7 cellular contexts compared by ENCODE assay signal in genomic region chr3:197710996-197711395, GRCh38. TPM values are rescaled to one million over a fixed set of nuclear protein-coding genes. Genes with fewer than 3 reads are reported as not detected.
DNase-seq lines count a peak whose midpoint lies in the region; ATAC-seq and TF ChIP-seq lines count a peak whose summit lies in the region.
"Not testable (repeated sequence)": the region's sequence is repeated elsewhere in the genome, so short reads cannot be mapped to it uniquely, and the experiment has no call there.

No MANE protein-coding gene starts in this region.

- H3K4me2 ChIP-seq in OCI-LY7 (ENCODE audit: low read length) = peak overlapping the region; percentile 73
- not testable (repeated sequence) for H3K4me2 ChIP-seq in mammary epithelial cell (ENCODE audit: insufficient read depth, low read depth, low read length)

- TF ChIP-seq CTCF in OCI-LY7 (conservative IDR thresholded peaks at IDR 0.05; ENCODE audit: low read length); mammary epithelial cell (conservative IDR thresholded peaks at IDR 0.05 in 1 of 2, IDR thresholded peaks at IDR 0.05 in 1 of 2; ENCODE audit: extremely low read depth in 1 of 2, insufficient read depth in 1 of 2, low read depth in 1 of 2, low read length in 2 of 2); foreskin keratinocyte (conservative IDR thresholded peaks at IDR 0.05): not testable (repeated sequence)

- peak; percentile 48 for DNase-seq in EH (ENCODE audit: low read depth)
- not testable (repeated sequence) for DNase-seq in OCI-LY7 (ENCODE audit: low spot score); activated CD4-positive, alpha-beta memory T cell treated with anti-CD3 and anti-CD28 coated beads, Interleukin-2, amount 10 ng/mL, durations not matched to agents 7 days and 5 days; mammary epithelial cell; foreskin keratinocyte; naive thymus-derived CD4-positive, alpha-beta T cell

- H3K9me3 ChIP-seq in OCI-LY7 (ENCODE audit: low read length); mammary epithelial cell (replicated peaks; ENCODE audit: insufficient read depth, low read length); naive thymus-derived CD4-positive, alpha-beta T cell (ENCODE audit: control insufficient read depth in 2 of 3, low read length in 3 of 3): not testable (repeated sequence)

- not testable (repeated sequence) for H3K9me3 Mint-ChIP-seq in activated CD4-positive, alpha-beta memory T cell treated with anti-CD3 and anti-CD28 coated beads, Interleukin-2, amount 10 ng/mL, durations not matched to agents 7 days and 5 days; naive thymus-derived CD4-positive, alpha-beta T cell; stimulated activated memory B cell treated with anti-CD40 and anti-IgM and Interleukin-4, amounts not matched to agents 10 μg/mL and 1 μg/mL and 100 μg/mL, for 72 hours

- ATAC-seq in foreskin keratinocyte; naive thymus-derived CD4-positive, alpha-beta T cell; stimulated activated memory B cell treated with anti-CD40 and anti-IgM and Interleukin-4, amounts not matched to agents 10 μg/mL and 1 μg/mL and 100 μg/mL, for 72 hours: not testable (repeated sequence)

- H3K27ac Mint-ChIP-seq in activated CD4-positive, alpha-beta memory T cell treated with anti-CD3 and anti-CD28 coated beads, Interleukin-2, amount 10 ng/mL, durations not matched to agents 7 days and 5 days = peak overlapping the region; percentile 11
- H3K27ac Mint-ChIP-seq in naive thymus-derived CD4-positive, alpha-beta T cell = peak overlapping the region in 8 of 9 donors; percentile 29 to 93 (median 78)
- peak overlapping the region; percentile 88 for H3K27ac Mint-ChIP-seq in stimulated activated memory B cell treated with anti-CD40 and anti-IgM and Interleukin-4, amounts not matched to agents 10 μg/mL and 1 μg/mL and 100 μg/mL, for 72 hours

- not testable (repeated sequence) for H3K9ac ChIP-seq in mammary epithelial cell (ENCODE audit: insufficient read depth, low read length)

- not testable (repeated sequence) for H3K27me3 Mint-ChIP-seq in activated CD4-positive, alpha-beta memory T cell treated with anti-CD3 and anti-CD28 coated beads, Interleukin-2, amount 10 ng/mL, durations not matched to agents 7 days and 5 days; naive thymus-derived CD4-positive, alpha-beta T cell; stimulated activated memory B cell treated with anti-CD40 and anti-IgM and Interleukin-4, amounts not matched to agents 10 μg/mL and 1 μg/mL and 100 μg/mL, for 72 hours

- peaks cover 63% of the 10 kb centered on the region for H3K36me3 ChIP-seq in OCI-LY7 (ENCODE audit: insufficient read depth, low read length)
- not testable (repeated sequence) for H3K36me3 ChIP-seq in mammary epithelial cell (ENCODE audit: insufficient read depth, low read length); naive thymus-derived CD4-positive, alpha-beta T cell (ENCODE audit: control insufficient read depth in 2 of 3, insufficient read depth in 3 of 3, low read length in 3 of 3)

- dilution Hi-C loops in mammary epithelial cell (cut with HindIII; ENCODE audit: low sequenced_read_pairs) = not testable (repeated sequence)

- H3K79me2 ChIP-seq in OCI-LY7 (ENCODE audit: insufficient read depth, low read depth, low read length) (peaks cover 70% of the 10 kb centered on the region; the same call in 1 of the 2 replicates), mammary epithelial cell (ENCODE audit: insufficient read depth, low read length) (peaks cover 39% of the 10 kb centered on the region)

- in situ Hi-C loops in mammary epithelial cell (cut with MboI; ENCODE audit: low sequenced_read_pairs in 2 of 2) = not testable (repeated sequence)

- H3K4me3 Mint-ChIP-seq in activated CD4-positive, alpha-beta memory T cell treated with anti-CD3 and anti-CD28 coated beads, Interleukin-2, amount 10 ng/mL, durations not matched to agents 7 days and 5 days; stimulated activated memory B cell treated with anti-CD40 and anti-IgM and Interleukin-4, amounts not matched to agents 10 μg/mL and 1 μg/mL and 100 μg/mL, for 72 hours: not testable (repeated sequence)
- H3K4me3 Mint-ChIP-seq in naive thymus-derived CD4-positive, alpha-beta T cell = peak overlapping the region in 1 of 10 donors; percentile 19

- peaks cover 65% of the 10 kb centered on the region for H3K4me1 ChIP-seq in OCI-LY7 (ENCODE audit: insufficient read depth, low read length, poor library complexity, severe bottlenecking)
- H3K4me1 ChIP-seq in mammary epithelial cell (ENCODE audit: insufficient read depth, low read length) = peaks cover 16% of the 10 kb centered on the region
- peaks cover 23% of the 10 kb centered on the region for H3K4me1 ChIP-seq in foreskin keratinocyte
- peaks cover 15% of the 10 kb centered on the region in 2 donors for H3K4me1 ChIP-seq in naive thymus-derived CD4-positive, alpha-beta T cell (ENCODE audit: control insufficient read depth in 2 of 2, insufficient read depth in 2 of 2, low read length in 2 of 2)

- H3K27ac ChIP-seq in OCI-LY7 (ENCODE audit: low read depth, low read length, poor library complexity, severe bottlenecking) = peak overlapping the region; percentile 82
- peak overlapping the region; percentile 99 for H3K27ac ChIP-seq in mammary epithelial cell (ENCODE audit: insufficient read depth, low read depth, low read length)
- peak overlapping the region; percentile 98 for H3K27ac ChIP-seq in foreskin keratinocyte
- not testable (repeated sequence) for H3K27ac ChIP-seq in naive thymus-derived CD4-positive, alpha-beta T cell (ENCODE audit: low read depth, low read length)

- peaks cover 29% of the 10 kb centered on the region for H3K36me3 Mint-ChIP-seq in activated CD4-positive, alpha-beta memory T cell treated with anti-CD3 and anti-CD28 coated beads, Interleukin-2, amount 10 ng/mL, durations not matched to agents 7 days and 5 days (ENCODE audit: low read depth)
- H3K36me3 Mint-ChIP-seq in naive thymus-derived CD4-positive, alpha-beta T cell = peaks cover 6 to 16% (median 13%) of the 10 kb centered on the region in 5 donors
- peaks cover 52% of the 10 kb centered on the region for H3K36me3 Mint-ChIP-seq in stimulated activated memory B cell treated with anti-CD40 and anti-IgM and Interleukin-4, amounts not matched to agents 10 μg/mL and 1 μg/mL and 100 μg/mL, for 72 hours

- H4K20me1 ChIP-seq in OCI-LY7 (ENCODE audit: insufficient read depth, low read length); mammary epithelial cell (ENCODE audit: insufficient read depth, low read length): not testable (repeated sequence)

- H3K27me3 ChIP-seq in mammary epithelial cell (ENCODE audit: insufficient read depth, low read length); foreskin keratinocyte; naive thymus-derived CD4-positive, alpha-beta T cell (ENCODE audit: control insufficient read depth in 2 of 2, insufficient read depth in 2 of 2, low read length in 2 of 2): not testable (repeated sequence)

- POLR2A ChIA-PET in OCI-LY7 (lab: Charles Lee) = interaction anchor here (1.0 to 6.8 kb wide), 5 partner anchors 13 to 153 kb away, joined by 3 to 41 read pairs (median 4); partner anchors contain the start of genes LRCH3 and RUBCN
- POLR2A ChIA-PET in activated CD4-positive, alpha-beta memory T cell treated with anti-CD3 and anti-CD28 coated beads, Interleukin-2, amount 10 ng/mL, durations not matched to agents 7 days and 5 days (lab: Charles Lee) = interaction anchor here (1.7 to 4.7 kb wide), 4 partner anchors 9 to 80 kb away, joined by 5 to 37 read pairs (median 16); partner anchors contain the start of genes LRCH3 and RUBCN
- POLR2A ChIA-PET in naive thymus-derived CD4-positive, alpha-beta T cell (lab: Charles Lee) = interaction anchor here (0.8 to 3.4 kb wide), 4 partner anchors 8 to 32 kb away, joined by 3 to 18 read pairs (median 6); partner anchors contain the start of gene RUBCN

- H3K9me2 ChIP-seq in OCI-LY7 (ENCODE audit: insufficient read depth, low read length) = not testable (repeated sequence)

- intact Hi-C loops in OCI-LY7 (cut with micrococcal nuclease; ENCODE audit: unreplicated experiment); mammary epithelial cell (cut with micrococcal nuclease); naive thymus-derived CD4-positive, alpha-beta T cell (cut with micrococcal nuclease): not testable (repeated sequence)

- H3K4me3 ChIP-seq in OCI-LY7 (ENCODE audit: low read depth, low read length, poor library complexity, severe bottlenecking); mammary epithelial cell (replicated peaks in 1 of 3; ENCODE audit: insufficient read depth in 1 of 3, low read depth in 2 of 3, low read length in 3 of 3); naive thymus-derived CD4-positive, alpha-beta T cell (ENCODE audit: low read length): not testable (repeated sequence)

- CTCF ChIA-PET in OCI-LY7 (lab: Charles Lee; ENCODE audit: unreplicated experiment) = interaction anchor here (0.9 to 1.0 kb wide), 2 partner anchors 14 to 38 kb away, joined by 3 read pairs; partner anchors contain the start of gene FYTTD1
- CTCF ChIA-PET in activated CD4-positive, alpha-beta memory T cell treated with anti-CD3 and anti-CD28 coated beads, Interleukin-2, amount 10 ng/mL, durations not matched to agents 7 days and 5 days (lab: Charles Lee) = interaction anchor here (0.8 to 2.8 kb wide), 3 partner anchors 11 to 112 kb away, joined by 3 to 10 read pairs (median 8); partner anchors contain the start of gene RUBCN
- CTCF ChIA-PET in mammary epithelial cell (lab: Charles Lee; ENCODE audit: low non-redundant PET) = not testable (repeated sequence)
- CTCF ChIA-PET in naive thymus-derived CD4-positive, alpha-beta T cell (lab: Charles Lee) = interaction anchor here (1.6 kb wide), 1 partner anchor 111 kb away, joined by 4 read pairs; no protein-coding TSS in a partner anchor

- H3K4me1 Mint-ChIP-seq in activated CD4-positive, alpha-beta memory T cell treated with anti-CD3 and anti-CD28 coated beads, Interleukin-2, amount 10 ng/mL, durations not matched to agents 7 days and 5 days = peaks cover 37% of the 10 kb centered on the region
- H3K4me1 Mint-ChIP-seq in naive thymus-derived CD4-positive, alpha-beta T cell = peaks cover 7 to 34% (median 26%) of the 10 kb centered on the region in 7 donors
- peaks cover 72% of the 10 kb centered on the region for H3K4me1 Mint-ChIP-seq in stimulated activated memory B cell treated with anti-CD40 and anti-IgM and Interleukin-4, amounts not matched to agents 10 μg/mL and 1 μg/mL and 100 μg/mL, for 72 hours

- WGBS in mammary epithelial cell (ENCODE audit: low coverage, missing lambda C conversion rate) = 100% methylated on average over 5 of the region's 5 CpGs

- not testable (repeated sequence) for H2AFZ ChIP-seq in OCI-LY7 (ENCODE audit: low read length); mammary epithelial cell (ENCODE audit: low read depth, low read length)

- not testable (repeated sequence) for BruUV-seq in OCI-LY7 (replicated peaks; lab: Mats Ljungman, UMichigan); mammary epithelial cell (replicated peaks; lab: Mats Ljungman, UMichigan)

RNA-seq across cellular contexts. Expression of gene RUBCN, which starts 25.7 kb away (rescaled TPM):
- total RNA-seq in OCI-LY7 (2014; rRNA removed; shearing (Covaris generic)) = 37.1 and 45.1 TPM in 2 replicates
- total RNA-seq in OCI-LY7 (2022) = 48.4 and 56.7 TPM in 2 replicates
- total RNA-seq in activated CD4-positive, alpha-beta memory T cell treated with anti-CD3 and anti-CD28 coated beads, Interleukin-2, amount 10 ng/mL, durations not matched to agents 7 days and 5 days = 10 to 100 TPM; 46.8 to 47.4 TPM
- total RNA-seq in mammary epithelial cell = 10 to 100 TPM; 21.0 to 32.6 TPM
- 17.7 TPM for polyA plus RNA-seq in mammary epithelial cell
- 50.3 TPM for polyA minus RNA-seq in mammary epithelial cell
- total RNA-seq in foreskin keratinocyte = 19.9 and 21.0 TPM in 2 replicates
- 4.4 and 4.9 TPM in 2 replicates for polyA plus RNA-seq in foreskin keratinocyte
- 10 to 100 TPM; 43.3 to 61.7 (median 52.9) TPM for total RNA-seq in naive thymus-derived CD4-positive, alpha-beta T cell
- polyA plus RNA-seq in naive thymus-derived CD4-positive, alpha-beta T cell = 10 to 100 TPM; 23.2 to 40.2 TPM

RNA-seq across cellular contexts. Expression of gene FYTTD1, which starts 38.7 kb away (rescaled TPM):
- 47.6 and 63.8 TPM in 2 replicates for total RNA-seq in OCI-LY7 (2014; rRNA removed; shearing (Covaris generic))
- total RNA-seq in OCI-LY7 (2022) = 49.2 and 57.8 TPM in 2 replicates
- total RNA-seq in activated CD4-positive, alpha-beta memory T cell treated with anti-CD3 and anti-CD28 coated beads, Interleukin-2, amount 10 ng/mL, durations not matched to agents 7 days and 5 days = 10 to 100 TPM; 41.7 to 45.1 TPM
- total RNA-seq in mammary epithelial cell = 10 to 100 TPM; 49.0 to 59.6 TPM
- polyA plus RNA-seq in mammary epithelial cell = 21.9 TPM
- polyA minus RNA-seq in mammary epithelial cell = 24.3 TPM
- 44.3 and 46.2 TPM in 2 replicates for total RNA-seq in foreskin keratinocyte
- polyA plus RNA-seq in foreskin keratinocyte = 8.7 and 10.4 TPM in 2 replicates
- 10 to 100 TPM; 45.6 to 63.4 (median 58.0) TPM for total RNA-seq in naive thymus-derived CD4-positive, alpha-beta T cell
- polyA plus RNA-seq in naive thymus-derived CD4-positive, alpha-beta T cell = 100 to 1,000 TPM in 1 of 2 donors, 10 to 100 TPM in 1; 81.0 to 102 TPM

Comparison
In these comparisons a context has a peak if more than half of its experiments do, and no peak if none do; other contexts are left out.
1. H3K27ac Mint-ChIP-seq: peak in every context shown above with its lines; median percentile 88 in stimulated activated memory B cell treated with anti-CD40 and anti-IgM and Interleukin-4, amounts not matched to agents 10 μg/mL and 1 μg/mL and 100 μg/mL, for 72 hours; 78 in naive thymus-derived CD4-positive, alpha-beta T cell; 11 in activated CD4-positive, alpha-beta memory T cell treated with anti-CD3 and anti-CD28 coated beads, Interleukin-2, amount 10 ng/mL, durations not matched to agents 7 days and 5 days.